Comparison of ENCODE assay signal across 12 cellular contexts in genomic region chr10:72009062-72009429, GRCh38. TPM values are rescaled to one million over a fixed set of nuclear protein-coding genes. Genes with fewer than 3 reads are reported as not detected.
DNase-seq lines count a peak whose midpoint lies in the region; ATAC-seq and TF ChIP-seq lines count a peak whose summit lies in the region.
"Had no signal": no experiment of that assay in that cellular context is flagged by ENCODE, and none has a peak within 500 bp of the region (broad histone marks: within the 10 kb centered on the region; RNA-seq: fewer than 3 reads in every experiment).

No MANE protein-coding gene starts in this region.

- no peaks in the 10 kb centered on the region for H3K27me3 Mint-ChIP-seq in osteocyte (ENCODE audit: unreplicated experiment)
- H3K27me3 Mint-ChIP-seq in activated CD8-positive, alpha-beta memory T cell treated with anti-CD3 and anti-CD28 coated beads, Interleukin-2, amount 10 ng/mL, durations not matched to agents 7 days and 5 days, result no peaks in the 10 kb centered on the region
- H3K27me3 Mint-ChIP-seq: naive B cell had no signal

- H3K4me1 ChIP-seq in cardiac muscle cell (ENCODE audit: low read depth) (peaks cover 6% of the 10 kb centered on the region), urinary bladder (ENCODE audit: insufficient read depth) (no peaks in the 10 kb centered on the region)

- no peaks in the 10 kb centered on the region for H3K9me3 ChIP-seq in cardiac muscle cell (ENCODE audit: low read depth)

- TF ChIP-seq CTCF in cardiac muscle cell (IDR thresholded peaks at IDR 0.05; ENCODE audit: low read depth, low read length) (no peak), osteocyte (IDR thresholded peaks at IDR 0.05) (no peak)

- no peaks in the 10 kb centered on the region for H3K36me3 ChIP-seq in cardiac muscle cell
- H3K36me3 ChIP-seq in urinary bladder (ENCODE audit: insufficient read depth), result no peaks in the 10 kb centered on the region

- CTCF ChIA-PET in activated CD8-positive, alpha-beta memory T cell treated with anti-CD3 and anti-CD28 coated beads, Interleukin-2, amount 10 ng/mL, durations not matched to agents 7 days and 5 days (lab: Charles Lee), result no interaction called here

- H3K9me3 Mint-ChIP-seq in osteocyte (ENCODE audit: unreplicated experiment), result no peaks in the 10 kb centered on the region
- H3K9me3 Mint-ChIP-seq in activated CD8-positive, alpha-beta memory T cell treated with anti-CD3 and anti-CD28 coated beads, Interleukin-2, amount 10 ng/mL, durations not matched to agents 7 days and 5 days (ENCODE audit: low read depth), result no peaks in the 10 kb centered on the region

- DNase-seq in cardiac muscle cell (ENCODE audit: low read depth in 1 of 2, low spot score in 1 of 2) (no peak), Right ventricle myocardium inferior (ENCODE audit: missing footprints) (no peak), osteocyte (ENCODE audit: extremely low spot score, unreplicated experiment) (no peak)
- DNase-seq in activated CD8-positive, alpha-beta memory T cell treated with anti-CD3 and anti-CD28 coated beads, Interleukin-2, amount 10 ng/mL, durations not matched to agents 7 days and 5 days, result no peak
- DNase-seq: 8988T; activated CD8-positive, alpha-beta memory T cell treated with anti-CD3 and anti-CD28 coated beads, Interleukin-2, amount 50 U/mL, for 4 hours; naive B cell; NCI-H510A had no signal

- ATAC-seq in Right ventricle myocardium inferior (no peak), esophagus mucosa (peak; percentile 85), HG03097 (IDR thresholded peaks at IDR 0.05; ENCODE audit: low FRiP score, unreplicated experiment) (no peak), HG03432 (IDR thresholded peaks at IDR 0.05; ENCODE audit: unreplicated experiment) (no peak)
- ATAC-seq in activated CD8-positive, alpha-beta memory T cell treated with anti-CD3 and anti-CD28 coated beads, Interleukin-2, amount 10 ng/mL, durations not matched to agents 7 days and 5 days, result no peak

- H3K27ac Mint-ChIP-seq in osteocyte (ENCODE audit: unreplicated experiment), result peak overlapping the region; percentile 98
- H3K27ac Mint-ChIP-seq in activated CD8-positive, alpha-beta memory T cell treated with anti-CD3 and anti-CD28 coated beads, Interleukin-2, amount 10 ng/mL, durations not matched to agents 7 days and 5 days, result no peak overlapping the region
- H3K27ac Mint-ChIP-seq: naive B cell had no signal

- H3K4me3 ChIP-seq in cardiac muscle cell, result no peak overlapping the region
- H3K4me3 ChIP-seq in urinary bladder (ENCODE audit: low read depth, low read length), result no peak overlapping the region

- H3K36me3 Mint-ChIP-seq in osteocyte (ENCODE audit: unreplicated experiment), result peaks cover 13% of the 10 kb centered on the region
- no peaks in the 10 kb centered on the region for H3K36me3 Mint-ChIP-seq in activated CD8-positive, alpha-beta memory T cell treated with anti-CD3 and anti-CD28 coated beads, Interleukin-2, amount 10 ng/mL, durations not matched to agents 7 days and 5 days
- H3K36me3 Mint-ChIP-seq: naive B cell had no signal

- H3K4me1 Mint-ChIP-seq in osteocyte (ENCODE audit: unreplicated experiment), result peaks cover 38% of the 10 kb centered on the region
- no peaks in the 10 kb centered on the region for H3K4me1 Mint-ChIP-seq in activated CD8-positive, alpha-beta memory T cell treated with anti-CD3 and anti-CD28 coated beads, Interleukin-2, amount 10 ng/mL, durations not matched to agents 7 days and 5 days

- 20% methylated on average over 9 of the region's 9 CpGs for WGBS in urinary bladder

- H3K27ac ChIP-seq in cardiac muscle cell (peak overlapping the region; percentile 50), urinary bladder (ENCODE audit: low read depth) (peak overlapping the region; percentile 19)

- peak overlapping the region; percentile 38 for H3K4me3 Mint-ChIP-seq in osteocyte (ENCODE audit: unreplicated experiment)
- no peak overlapping the region for H3K4me3 Mint-ChIP-seq in activated CD8-positive, alpha-beta memory T cell treated with anti-CD3 and anti-CD28 coated beads, Interleukin-2, amount 10 ng/mL, durations not matched to agents 7 days and 5 days
- H3K4me3 Mint-ChIP-seq: naive B cell had no signal

- no peaks in the 10 kb centered on the region for H3K27me3 ChIP-seq in cardiac muscle cell

- intact Hi-C loops in Right ventricle myocardium inferior (cut with DNase I), result no loop called here

RNA-seq across cellular contexts. Expression of gene CHST3, which starts 44.9 kb away (rescaled TPM):
- total RNA-seq in cardiac muscle cell (15.4 and 22.5 TPM in 2 replicates), Right ventricle myocardium inferior (18.1 TPM), esophagus mucosa (9.0 TPM), osteocyte (35.0 and 40.9 TPM in 2 replicates), urinary bladder (15.9 TPM)
- polyA plus RNA-seq in cardiac muscle cell (1.9 and 4.8 TPM in 2 replicates), urinary bladder (17.1 TPM)
- total RNA-seq in activated CD8-positive, alpha-beta memory T cell treated with anti-CD3 and anti-CD28 coated beads, Interleukin-2, amount 10 ng/mL, durations not matched to agents 7 days and 5 days, result under 1 TPM in 1 of 2 experiments, not detected in 1; 0.05 TPM
